In genomic region chr16:71461686-71462648, GRCh38 we compare ENCODE assay signal across 8 cellular contexts. TPM values are rescaled to one million over a fixed set of nuclear protein-coding genes. Genes with fewer than 3 reads are reported as not detected.
DNase-seq lines count a peak whose midpoint lies in the region; ATAC-seq and TF ChIP-seq lines count a peak whose summit lies in the region.

ZNF23 (minus strand) TSS chr16:71462247; CDS start chr16:71456796, 5,451 bp downstream.

- H3K79me2 ChIP-seq in DOHH2 (ENCODE audit: control insufficient read depth, low read length): peaks cover 39% of the 10 kb centered on the region
- H3K79me2 ChIP-seq in neural progenitor cell (ENCODE audit: low read depth): peaks cover 32% of the 10 kb centered on the region

- H3K27me3 Mint-ChIP-seq in neural progenitor cell (ENCODE audit: insufficient read depth, low read depth): no peaks in the 10 kb centered on the region

- no peaks in the 10 kb centered on the region for H3K9me2 ChIP-seq in DOHH2 (replicated peaks; ENCODE audit: control insufficient read depth, low read length)

- peak within 1 kb of the TSS; percentile 83 for H3K4me2 ChIP-seq in DOHH2 (ENCODE audit: low read length)
- H3K4me2 ChIP-seq in neural progenitor cell: peak within 1 kb of the TSS; percentile 100

- H3K27me3 ChIP-seq in DOHH2 (ENCODE audit: control insufficient read depth, low read length) (no peaks in the 10 kb centered on the region), neural progenitor cell (no peaks in the 10 kb centered on the region), stomach smooth muscle (ENCODE audit: control insufficient read depth in 1 of 2, insufficient read depth in 2 of 2, low read length in 2 of 2) (no peaks in the 10 kb centered on the region)

- TF ChIP-seq CTCF in DOHH2 (IDR thresholded peaks at IDR 0.05; ENCODE audit: low read depth, low read length, poor library complexity, severe bottlenecking) (peak; percentile 48), foreskin fibroblast (IDR thresholded peaks at IDR 0.05; ENCODE audit: low read depth, low read length) (no peak), neural progenitor cell (IDR thresholded peaks at IDR 0.05) (peak; percentile 27)

- H3K4me3 ChIP-seq in DOHH2 (ENCODE audit: low read length) (peak within 1 kb of the TSS; percentile 82), foreskin fibroblast (ENCODE audit: low read depth in 1 of 2, low read length in 2 of 2) (peak within 1 kb of the TSS; percentile 79 to 96), neural progenitor cell (peak within 1 kb of the TSS; percentile 100), stomach smooth muscle (ENCODE audit: low read length in 2 of 2) (peak within 1 kb of the TSS; percentile 95 to 99)
- peak within 1 kb of the TSS; percentile 96 for H3K4me3 ChIP-seq in Jurkat, Clone E6-1 (ENCODE audit: low read length)

- H3F3A ChIP-seq in DOHH2 (ENCODE audit: control insufficient read depth, insufficient read depth) (no peaks in the 10 kb centered on the region), neural progenitor cell (ENCODE audit: low read depth) (no peaks in the 10 kb centered on the region)

- H3K27ac ChIP-seq in DOHH2 (ENCODE audit: low read depth, low read length) (no peak within 1 kb of the TSS), neural progenitor cell (no peak within 1 kb of the TSS), stomach smooth muscle (ENCODE audit: low read length) (peak within 1 kb of the TSS; percentile 87)

- H3K9me3 Mint-ChIP-seq in neural progenitor cell: no peaks in the 10 kb centered on the region

- H3K9me3 ChIP-seq in DOHH2 (ENCODE audit: control insufficient read depth, insufficient read depth, low read length): no peaks in the 10 kb centered on the region
- no peaks in the 10 kb centered on the region for H3K9me3 ChIP-seq in neural progenitor cell (ENCODE audit: low read depth)
- no peaks in the 10 kb centered on the region for H3K9me3 ChIP-seq in stomach smooth muscle (ENCODE audit: control insufficient read depth in 2 of 2, low read length in 2 of 2)

- peak within 1 kb of the TSS; percentile 95 for H3K27ac Mint-ChIP-seq in neural progenitor cell

- peak within 1 kb of the TSS; percentile 98 for H3K4me3 Mint-ChIP-seq in neural progenitor cell

- peaks cover 26% of the 10 kb centered on the region for H3K4me1 Mint-ChIP-seq in neural progenitor cell

- peak; percentile 51 for DNase-seq in Jurkat, Clone E6-1 (ENCODE audit: low read depth, low spot score)
- peak; percentile 52 to 69 for DNase-seq in SHP77 (lab: John Stamatoyannopoulos, UW)
- peak; percentile 62 for DNase-seq in activated gamma-delta T cell treated with anti-CD3 and anti-CD28 coated beads, Interleukin-2, amount 50 U/mL, for 16 hours (ENCODE audit: low read depth)
- peak; percentile 76 to 92 for DNase-seq in foreskin fibroblast
- DNase-seq in neural progenitor cell (ENCODE audit: low spot score): peak; percentile 88

- no peaks in the 10 kb centered on the region for H4K20me1 ChIP-seq in DOHH2 (ENCODE audit: control insufficient read depth, insufficient read depth, low read depth, low read length)
- H4K20me1 ChIP-seq in neural progenitor cell (ENCODE audit: low read depth): no peaks in the 10 kb centered on the region

- H3K9ac ChIP-seq in neural progenitor cell: peak within 1 kb of the TSS; percentile 95
- H3K9ac ChIP-seq in stomach smooth muscle (ENCODE audit: low read length in 2 of 2): peak within 1 kb of the TSS; percentile 88 to 93

- peak within 1 kb of the TSS; percentile 98 for H2AFZ ChIP-seq in neural progenitor cell (replicated peaks)

- H3K4me1 ChIP-seq in DOHH2 (ENCODE audit: control insufficient read depth, low read length) (peaks cover 16% of the 10 kb centered on the region), neural progenitor cell (peaks cover 7% of the 10 kb centered on the region), stomach smooth muscle (ENCODE audit: control insufficient read depth, insufficient read depth, low read length) (peaks cover 5% of the 10 kb centered on the region)

- H3K36me3 ChIP-seq in DOHH2 (ENCODE audit: control insufficient read depth, low read length): no peaks in the 10 kb centered on the region
- no peaks in the 10 kb centered on the region for H3K36me3 ChIP-seq in neural progenitor cell
- no peaks in the 10 kb centered on the region for H3K36me3 ChIP-seq in stomach smooth muscle (ENCODE audit: control insufficient read depth in 2 of 2, insufficient read depth in 2 of 2, low read length in 2 of 2)

- peak; percentile 95 for ATAC-seq in GM21576 (IDR thresholded peaks at IDR 0.05; ENCODE audit: unreplicated experiment)

- no peaks in the 10 kb centered on the region for H3K36me3 Mint-ChIP-seq in neural progenitor cell

RNA-seq across cellular contexts. Expression of gene ZNF23, which starts in this region (rescaled TPM):
- polyA plus RNA-seq in Jurkat, Clone E6-1 (2012; ENCODE audit: insufficient read depth, insufficient read length): 11.0 TPM
- total RNA-seq in neural progenitor cell (ENCODE audit: low replicate concordance): 13.8 and 18.2 TPM in 2 replicates
